In genomic region chr6:118085665-118086064, GRCh38 we compare ENCODE assay signal across 24 cellular contexts.
"Had no signal": no experiment of that assay in that cellular context is flagged by ENCODE, and none has a peak within 500 bp of the region (broad histone marks: within the 10 kb centered on the region; RNA-seq: fewer than 3 reads in every experiment).

No MANE protein-coding gene starts in this region.

- H3K27ac ChIP-seq: stomach, suprapubic skin, testis, thoracic aorta, thyroid gland, tibial artery, tibial nerve, transverse colon, upper lobe of left lung, upper lobe of right lung, uterus, vagina had no signal

- H3K4me1 ChIP-seq: stomach, suprapubic skin, testis, thyroid gland, tibial artery, tibial nerve, transverse colon, upper lobe of left lung, upper lobe of right lung, uterus, vagina had no signal

- H3K36me3 ChIP-seq: stomach, suprapubic skin, thoracic aorta, thyroid gland, tibial artery, tibial nerve, transverse colon, upper lobe of left lung, upper lobe of right lung, uterus, vagina had no signal

- ATAC-seq: stimulated activated naive B cell treated with anti-CD40 and anti-IgM and Interleukin-4, amounts not matched to agents 10 μg/mL and 1 μg/mL and 100 μg/mL, for 72 hours; stimulated activated naive CD8-positive, alpha-beta T cell treated with anti-CD3 and anti-CD28 coated beads, Interleukin-15, amount 100 ng/mL, for 72 hours; stimulated activated naive CD8-positive, alpha-beta T cell treated with anti-CD3 and anti-CD28 coated beads, Interleukin-15, Interleukin-2, amounts not matched to agents 100 U/mL and 50 U/mL, for 24 hours; upper lobe of right lung had no signal

- DNase-seq: stimulated activated CD4-positive, alpha-beta T cell treated with anti-CD3 and anti-CD28 coated beads, Interleukin-2, amount 100 ng/mL, for 48 hours; stimulated activated CD4-positive, alpha-beta T cell treated with anti-CD3 and anti-CD28 coated beads, Interleukin-4, amount 100 ng/mL, for 1 hour; stimulated activated CD4-positive, alpha-beta T cell treated with anti-CD3 and anti-CD28 coated beads, Interleukin-4, amount 100 ng/mL, for 24 hours; stimulated activated CD4-positive, alpha-beta T cell treated with anti-CD3 and anti-CD28 coated beads, Interleukin-4, amount 100 ng/mL, for 4 hours; stimulated activated CD8-positive, alpha-beta memory T cell treated with anti-CD3 and anti-CD28 coated beads, Interleukin-4, amount 100 ng/mL, for 48 hours; stimulated activated naive B cell treated with anti-CD40 and anti-IgM and Interleukin-4, amounts not matched to agents 10 μg/mL and 1 μg/mL and 100 μg/mL, for 72 hours; stimulated activated naive CD4-positive, alpha-beta T cell; stimulated activated naive CD4-positive, alpha-beta T cell treated with Interleukin-2 at 50 U/mL for 16 hours; stimulated activated naive CD8-positive, alpha-beta T cell treated with anti-CD3 and anti-CD28 coated beads, Interleukin-15, amount 100 ng/mL, for 72 hours; stimulated activated naive CD8-positive, alpha-beta T cell treated with anti-CD3 and anti-CD28 coated beads, Interleukin-15, Interleukin-2, amounts not matched to agents 100 U/mL and 50 U/mL, for 24 hours; stomach; substantia nigra; testis; thyroid gland; tibial artery; transverse colon; trophoblast cell; upper lobe of left lung; upper lobe of right lung; uterus had no signal

- H3K27me3 ChIP-seq: stomach, suprapubic skin, testis, thyroid gland, tibial artery, tibial nerve, transverse colon, upper lobe of left lung, upper lobe of right lung, uterus, vagina had no signal

- H3K9me3 ChIP-seq: stomach, suprapubic skin, testis, thoracic aorta, thyroid gland, tibial artery, tibial nerve, transverse colon, upper lobe of left lung, upper lobe of right lung, uterus, vagina had no signal

- H3K4me3 ChIP-seq: stomach, suprapubic skin, testis, thoracic aorta, thyroid gland, tibial artery, tibial nerve, transverse colon, upper lobe of left lung, upper lobe of right lung, uterus, vagina had no signal
